21 cellular contexts compared by ENCODE assay signal in genomic region chr4:176443646-176444409, GRCh38.
DNase-seq lines count a peak whose midpoint lies in the region; ATAC-seq, FAIRE-seq and TF ChIP-seq lines count a peak whose summit lies in the region.
"Had no signal": no experiment of that assay in that cellular context is flagged by ENCODE, and none has a peak within 500 bp of the region (broad histone marks: within the 10 kb centered on the region; RNA-seq: fewer than 3 reads in every experiment).

No MANE protein-coding gene starts in this region.

- ATAC-seq in GM21786 (IDR thresholded peaks at IDR 0.05; ENCODE audit: unreplicated experiment) = no peak

- H3K4me2 ChIP-seq in keratinocyte (ENCODE audit: control insufficient read depth, extremely low read depth, insufficient read depth, low read depth, low read length) = peak overlapping the region; percentile 52
- H3K4me2 ChIP-seq: neural progenitor cell had no signal

- no peak overlapping the region for H2AFZ ChIP-seq in keratinocyte (ENCODE audit: control insufficient read depth, low read length)
- H2AFZ ChIP-seq: neural progenitor cell had no signal

- dilution Hi-C loops in keratinocyte (cut with MboI; ENCODE audit: extremely low pct_ligation_motif_present, low sequenced_read_pairs) = no loop called here

- H3K36me3 ChIP-seq in keratinocyte (ENCODE audit: control insufficient read depth in 2 of 2, extremely low read depth in 1 of 2, insufficient read depth in 2 of 2, low read length in 2 of 2) = no peaks in the 10 kb centered on the region
- H3K36me3 ChIP-seq: HAP-1, neural progenitor cell had no signal

- H3K9me1 ChIP-seq in keratinocyte (ENCODE audit: control insufficient read depth, extremely low read depth, insufficient read depth, low read length) = no peaks in the 10 kb centered on the region

- peaks cover 33% of the 10 kb centered on the region for H3K4me1 ChIP-seq in keratinocyte (ENCODE audit: control insufficient read depth, extremely low read depth, insufficient read depth, low read length)
- H3K4me1 ChIP-seq: HAP-1, neural progenitor cell had no signal

- H3K9me3 ChIP-seq in keratinocyte (ENCODE audit: control insufficient read depth, low read depth, low read length) = no peaks in the 10 kb centered on the region

- no peaks in the 10 kb centered on the region for H4K20me1 ChIP-seq in keratinocyte (ENCODE audit: control insufficient read depth, extremely low read depth, insufficient read depth, low read length)

- H3K27me3 ChIP-seq in keratinocyte (ENCODE audit: control insufficient read depth, extremely low read depth, insufficient read depth, low read length) = no peaks in the 10 kb centered on the region
- H3K27me3 ChIP-seq: neural progenitor cell had no signal

- TF ChIP-seq CTCF in AG10803 (conservative IDR thresholded peaks at IDR 0.05; ENCODE audit: low read length) (no peak), astrocyte of the spinal cord (IDR thresholded peaks at IDR 0.05; ENCODE audit: low read depth, low read length) (no peak), keratinocyte (optimal IDR thresholded peaks at IDR 0.05 in 1 of 3, IDR thresholded peaks at IDR 0.05 in 1 of 3, conservative IDR thresholded peaks at IDR 0.05 in 1 of 3; ENCODE audit: extremely low read depth in 1 of 3, insufficient read depth in 2 of 3, low read length in 3 of 3) (no peak)

- in situ Hi-C loops in astrocyte of the spinal cord (cut with HindIII; ENCODE audit: low sequenced_read_pairs) = loop anchor here (25.0 kb wide), 1 partner anchor 93 kb away; no protein-coding TSS in a partner anchor

- H3K4me3 ChIP-seq in AG10803 (ENCODE audit: low read length) (no peak overlapping the region), astrocyte of the spinal cord (ENCODE audit: low read depth, low read length) (no peak overlapping the region), keratinocyte (ENCODE audit: control insufficient read depth in 2 of 3, extremely low read depth in 1 of 3, insufficient read depth in 2 of 3, low read depth in 1 of 3, low read length in 3 of 3) (no peak overlapping the region)
- H3K4me3 ChIP-seq: HAP-1, neural progenitor cell had no signal

- no peaks in the 10 kb centered on the region for H3K79me2 ChIP-seq in keratinocyte (ENCODE audit: control insufficient read depth, insufficient read depth, low read length)

- FAIRE-seq in keratinocyte (lab: Jason Lieb, UNC) = peak; percentile 93
- FAIRE-seq in frontal cortex (lab: Jason Lieb, UNC) = no peak
- FAIRE-seq: endometrium had no signal

- peak overlapping the region; percentile 28 for H3K9ac ChIP-seq in keratinocyte (ENCODE audit: control insufficient read depth, extremely low read depth, insufficient read depth, low read length)
- H3K9ac ChIP-seq: neural progenitor cell had no signal

- peak overlapping the region; percentile 67 for H3K27ac ChIP-seq in keratinocyte (ENCODE audit: control insufficient read depth, insufficient read depth, low read length)
- H3K27ac ChIP-seq: neural progenitor cell had no signal

- peak; percentile 62 for DNase-seq in AG10803 (ENCODE audit: low read depth)
- peak; percentile 58 for DNase-seq in LoVo (ENCODE audit: low spot score)
- DNase-seq in astrocyte of the spinal cord (ENCODE audit: low read depth, low spot score) = peak; percentile 69
- no peak for DNase-seq in keratinocyte (ENCODE audit: low read depth, low spot score)
- DNase-seq in DMS79 (lab: John Stamatoyannopoulos, UW) = no peak
- no peak for DNase-seq in RKO (ENCODE audit: low spot score)
- no peak for DNase-seq in frontal cortex (ENCODE audit: low spot score in 2 of 2)
- DNase-seq: activated naive CD8-positive, alpha-beta T cell treated with anti-CD3 and anti-CD28 coated beads for 36 hours; activated T-cell treated with anti-CD3 and anti-CD28 coated beads, Interleukin-2, amount 50 U/mL, for 48 hours; CD8-positive, alpha-beta memory T cell; GDM1; glutamatergic neuron; immature natural killer cell; MM.1S; NCI-H187; NCI-H524; retina had no signal

Comparison
In these comparisons a context has a peak if more than half of its experiments do, and no peak if none do; other contexts are left out.
1. DNase-seq: peak in AG10803 (single experiment), LoVo (single experiment) and astrocyte of the spinal cord (single experiment); none in keratinocyte (single experiment), DMS79 (single experiment), RKO (single experiment) and frontal cortex (0 of 2).